ENCODE assay signal across 9 cellular contexts in the genomic region with DNA sequence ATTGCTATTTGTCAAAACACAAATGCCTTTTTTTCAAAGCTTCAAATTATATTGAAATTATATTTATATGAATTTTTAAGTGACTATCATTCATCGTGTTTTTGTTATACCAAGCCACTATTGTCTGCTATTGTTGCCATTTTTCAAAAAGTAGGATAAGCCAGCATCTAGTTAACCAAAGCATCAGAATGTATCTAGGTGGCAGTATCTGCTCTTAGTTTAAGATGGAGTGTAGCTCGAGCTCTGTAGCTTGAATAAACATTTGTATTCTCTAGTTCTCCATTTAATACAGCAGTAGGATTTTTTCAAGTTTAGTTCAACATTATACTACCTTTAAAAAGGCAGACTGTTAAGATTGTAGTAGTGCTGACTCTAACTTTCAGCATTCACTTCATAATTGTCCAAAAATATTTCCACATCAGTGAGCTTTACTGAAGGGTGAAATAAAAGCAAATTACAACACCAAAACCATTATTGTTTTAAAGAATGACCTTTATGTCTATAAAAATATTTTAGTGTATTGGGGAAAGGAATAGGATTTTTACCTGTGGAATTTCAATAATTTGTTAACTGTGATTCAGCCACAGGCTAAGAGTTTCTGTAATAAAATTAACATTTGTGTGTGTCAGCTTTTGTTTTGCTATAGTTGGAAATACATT. TPM values are rescaled to one million over a fixed set of nuclear protein-coding genes. Genes with fewer than 3 reads are reported as not detected.
DNase-seq lines count a peak whose midpoint lies in the region; ATAC-seq and TF ChIP-seq lines count a peak whose summit lies in the region.
"Had no signal": no experiment of that assay in that cellular context is flagged by ENCODE, and none has a peak within 500 bp of the region (broad histone marks: within the 10 kb centered on the region; RNA-seq: fewer than 3 reads in every experiment).

No MANE protein-coding gene starts in this region.

- H3K36me3 ChIP-seq in endodermal cell (ENCODE audit: control insufficient read depth, insufficient read depth, low read length) = no peaks in the 10 kb centered on the region
- H3K36me3 ChIP-seq in parathyroid adenoma (ENCODE audit: control insufficient read depth, insufficient read depth, low read length) = no peaks in the 10 kb centered on the region
- H3K36me3 ChIP-seq: SJCRH30 had no signal

- H3K36me3 Mint-ChIP-seq in endodermal cell (ENCODE audit: low read depth) = no peaks in the 10 kb centered on the region
- H3K36me3 Mint-ChIP-seq in effector memory CD8-positive, alpha-beta T cell (ENCODE audit: insufficient read depth) = no peaks in the 10 kb centered on the region

- peaks cover 2% of the 10 kb centered on the region for H3K27me3 Mint-ChIP-seq in endodermal cell (ENCODE audit: insufficient read depth)
- H3K27me3 Mint-ChIP-seq in effector memory CD8-positive, alpha-beta T cell = no peaks in the 10 kb centered on the region

- no peak overlapping the region for H3K4me2 ChIP-seq in parathyroid adenoma (ENCODE audit: low read length)

- H3K9ac ChIP-seq in endodermal cell (ENCODE audit: extremely low read depth, low read length, poor library complexity, severe bottlenecking) (no peak overlapping the region), parathyroid adenoma (no peak overlapping the region)

- peaks cover 15% of the 10 kb centered on the region for H3K4me1 Mint-ChIP-seq in endodermal cell
- H3K4me1 Mint-ChIP-seq in effector memory CD8-positive, alpha-beta T cell (ENCODE audit: low read depth in 2 of 2) = no peaks in the 10 kb centered on the region

- no peak overlapping the region for H3K27ac ChIP-seq in endodermal cell (ENCODE audit: low read depth, low read length)
- no peak overlapping the region for H3K27ac ChIP-seq in parathyroid adenoma
- H3K27ac ChIP-seq: SJCRH30 had no signal

- DNase-seq in NCI-H526 treated with DMSO at 0.1 percent for 48 hours (lab: John Stamatoyannopoulos, UW) (peak; percentile 76), endodermal cell (no peak), 8988T (no peak)
- DNase-seq in effector memory CD8-positive, alpha-beta T cell = no peak

- 33 to 37% methylated on average over 1 to 2 of the region's 2 CpGs for WGBS in endodermal cell (ENCODE audit: insufficient coverage in 1 of 2, insufficient read length in 1 of 2), 2 experiments

- no peak overlapping the region for H3K4me3 Mint-ChIP-seq in endodermal cell
- H3K4me3 Mint-ChIP-seq in effector memory CD8-positive, alpha-beta T cell = no peak overlapping the region

- no peak overlapping the region for H3K4me3 ChIP-seq in GM12875 (ENCODE audit: low read depth, low read length)
- no peak overlapping the region for H3K4me3 ChIP-seq in endodermal cell (ENCODE audit: low read length)
- no peak overlapping the region for H3K4me3 ChIP-seq in parathyroid adenoma (ENCODE audit: low read depth, low read length)
- H3K4me3 ChIP-seq: SJCRH30 had no signal

- H3K4me1 ChIP-seq in endodermal cell (ENCODE audit: control insufficient read depth, insufficient read depth, low read length) (no peaks in the 10 kb centered on the region), parathyroid adenoma (no peaks in the 10 kb centered on the region)
- H3K4me1 ChIP-seq: SJCRH30 had no signal

- no peak for ATAC-seq in effector memory CD8-positive, alpha-beta T cell (replicated peaks)
- ATAC-seq in HG03571 (IDR thresholded peaks at IDR 0.05; ENCODE audit: unreplicated experiment) (no peak), HG03039 (IDR thresholded peaks at IDR 0.05; ENCODE audit: unreplicated experiment) (no peak)

- no peaks in the 10 kb centered on the region for H3K9me3 ChIP-seq in endodermal cell (ENCODE audit: control insufficient read depth, low read length)
- no peaks in the 10 kb centered on the region for H3K9me3 ChIP-seq in parathyroid adenoma (ENCODE audit: control insufficient read depth, low read length)
- H3K9me3 ChIP-seq: SJCRH30 had no signal

- H3K27me3 ChIP-seq in endodermal cell (ENCODE audit: control insufficient read depth, insufficient read depth, low read length, poor library complexity, severe bottlenecking) (peaks cover 15% of the 10 kb centered on the region), parathyroid adenoma (ENCODE audit: control insufficient read depth, insufficient read depth, low read length) (no peaks in the 10 kb centered on the region)
- H3K27me3 ChIP-seq: SJCRH30 had no signal

- H3K79me2 ChIP-seq in parathyroid adenoma = no peaks in the 10 kb centered on the region

- no peak overlapping the region for H3K27ac Mint-ChIP-seq in endodermal cell
- H3K27ac Mint-ChIP-seq in effector memory CD8-positive, alpha-beta T cell = no peak overlapping the region

- TF ChIP-seq CTCF in GM12875 (IDR thresholded peaks at IDR 0.05; ENCODE audit: borderline replicate concordance, insufficient read depth, low read depth, low read length) = 0 out of 2 replicates have a peak, but pooled peaks have one; percentile 12
- peak; percentile 50 for TF ChIP-seq CTCF in endodermal cell (conservative IDR thresholded peaks at IDR 0.05)
- TF ChIP-seq CTCF in parathyroid adenoma (IDR thresholded peaks at IDR 0.05) = peak; percentile 15

- peaks cover 2% of the 10 kb centered on the region for H3K9me3 Mint-ChIP-seq in endodermal cell
- no peaks in the 10 kb centered on the region for H3K9me3 Mint-ChIP-seq in effector memory CD8-positive, alpha-beta T cell

- no peak overlapping the region for H2AFZ ChIP-seq in parathyroid adenoma

RNA-seq across cellular contexts. Expression of gene C15orf61, which starts 19.6 kb away (rescaled TPM):
- total RNA-seq in endodermal cell = 1 to 10 TPM; 3.0 to 3.2 TPM
- 3.5 TPM for polyA plus RNA-seq in endodermal cell (2013, experiment 1 of 2)
- polyA plus RNA-seq in endodermal cell (2013, experiment 2 of 2) = 2.2 TPM

RNA-seq across cellular contexts. Expression of gene MAP2K5, which starts 41.2 kb away (rescaled TPM):
- total RNA-seq in endodermal cell = 10 to 100 TPM; 17.1 to 26.7 TPM
- polyA plus RNA-seq in endodermal cell (2013, experiment 1 of 2) = 29.9 TPM
- 24.2 TPM for polyA plus RNA-seq in endodermal cell (2013, experiment 2 of 2)
